23 cellular contexts compared by ENCODE assay signal in genomic region chr7:139482122-139482521, GRCh38. TPM values are rescaled to one million over a fixed set of nuclear protein-coding genes. Genes with fewer than 3 reads are reported as not detected.
DNase-seq lines count a peak whose midpoint lies in the region; ATAC-seq and TF ChIP-seq lines count a peak whose summit lies in the region.
"Had no signal": no experiment of that assay in that cellular context is flagged by ENCODE, and none has a peak within 500 bp of the region (broad histone marks: within the 10 kb centered on the region; RNA-seq: fewer than 3 reads in every experiment).

No MANE protein-coding gene starts in this region.

- H3K4me1 ChIP-seq in iPS-18a (ENCODE audit: control insufficient read depth, low read depth, low read length) (peaks cover 4% of the 10 kb centered on the region), upper lobe of right lung (peaks cover 11% of the 10 kb centered on the region), tibial nerve (peaks cover 0 to 15% (median 9%) of the 10 kb centered on the region in 4 donors), vagina (peaks cover 23% of the 10 kb centered on the region)

- H3K27me3 ChIP-seq in iPS-18a (ENCODE audit: control insufficient read depth, insufficient read depth, low read length) (peaks cover 28% of the 10 kb centered on the region), upper lobe of right lung (peaks cover 29% of the 10 kb centered on the region), tibial nerve (peaks cover 0 to 55% of the 10 kb centered on the region in 2 donors), vagina (peaks cover 7% of the 10 kb centered on the region)
- H3K27me3 ChIP-seq: ovary had no signal

- TF ChIP-seq EP300 in tibial nerve (IDR thresholded peaks at IDR 0.05): no peak

- no peak for TF ChIP-seq CTCF in upper lobe of right lung (IDR thresholded peaks at IDR 0.05)
- TF ChIP-seq CTCF in tibial nerve (IDR thresholded peaks at IDR 0.05): no peak
- no peak for TF ChIP-seq CTCF in vagina (IDR thresholded peaks at IDR 0.05)

- intact Hi-C loops in upper lobe of right lung (cut with DNase I): no loop called here
- intact Hi-C loops in vagina (cut with DNase I): no loop called here

- peaks cover 42% of the 10 kb centered on the region for H3K27me3 Mint-ChIP-seq in stimulated activated naive CD8-positive, alpha-beta T cell treated with anti-CD3 and anti-CD28 coated beads, Interleukin-15, Interleukin-2, amounts not matched to agents 100 ng/mL and 50 ng/mL, for 24 hours
- peaks cover 46% of the 10 kb centered on the region for H3K27me3 Mint-ChIP-seq in T-helper 17 cell

- peak overlapping the region; percentile 82 for H3K4me3 ChIP-seq in iPS-18a (ENCODE audit: low read length)
- peak overlapping the region; percentile 43 for H3K4me3 ChIP-seq in upper lobe of right lung
- H3K4me3 ChIP-seq in tibial nerve: peak overlapping the region in 2 of 4 donors; percentile 37 to 60
- peak overlapping the region in 1 of 2 donors; percentile 40 for H3K4me3 ChIP-seq in vagina
- H3K4me3 ChIP-seq: ovary, SJSA1 had no signal

- no peak overlapping the region for H3K27ac Mint-ChIP-seq in stimulated activated naive CD8-positive, alpha-beta T cell treated with anti-CD3 and anti-CD28 coated beads, Interleukin-15, Interleukin-2, amounts not matched to agents 100 ng/mL and 50 ng/mL, for 24 hours
- H3K27ac Mint-ChIP-seq in T-helper 17 cell: no peak overlapping the region
- H3K27ac Mint-ChIP-seq: activated CD4-positive, alpha-beta memory T cell treated with anti-CD3 and anti-CD28 coated beads for 36 hours; IgD-negative memory B cell had no signal

- H3K9me3 ChIP-seq in T-helper 17 cell (ENCODE audit: control insufficient read depth, low read length, poor library complexity, severe bottlenecking): no peaks in the 10 kb centered on the region
- no peaks in the 10 kb centered on the region for H3K9me3 ChIP-seq in iPS-18a (ENCODE audit: control insufficient read depth, low read depth, low read length)
- no peaks in the 10 kb centered on the region for H3K9me3 ChIP-seq in upper lobe of right lung
- H3K9me3 ChIP-seq in tibial nerve: no peaks in the 10 kb centered on the region
- H3K9me3 ChIP-seq in vagina: no peaks in the 10 kb centered on the region
- H3K9me3 ChIP-seq: ovary, sigmoid colon, thoracic aorta had no signal

- no peak overlapping the region for H3K27ac ChIP-seq in iPS-18a (ENCODE audit: low read length)
- no peak overlapping the region for H3K27ac ChIP-seq in upper lobe of right lung
- H3K27ac ChIP-seq in tibial nerve: no peak overlapping the region
- H3K27ac ChIP-seq in vagina: no peak overlapping the region
- H3K27ac ChIP-seq: ovary, sigmoid colon, SJSA1, thoracic aorta had no signal

- no peak for DNase-seq in stimulated activated naive CD8-positive, alpha-beta T cell treated with anti-CD3 and anti-CD28 coated beads, Interleukin-15, Interleukin-2, amounts not matched to agents 100 U/mL and 50 U/mL, for 24 hours
- DNase-seq in T-helper 17 cell: no peak
- DNase-seq in upper lobe of right lung: no peak
- no peak for DNase-seq in tibial nerve (ENCODE audit: low spot score in 2 of 2)
- DNase-seq in vagina (ENCODE audit: extremely low spot score in 2 of 2): no peak
- DNase-seq in stimulated activated CD4-positive, alpha-beta T cell treated with anti-CD3 and anti-CD28 coated beads, Interleukin-15, amount 100 ng/mL, for 24 hours: no peak
- DNase-seq: activated effector memory CD4-positive, alpha-beta T cell treated with Interleukin-2 at 50 U/mL for 16 hours; AML-193; DMS153; midbrain; NCI-H524 treated with DMSO at 0.1 percent for 48 hours; ovary; sigmoid colon; stimulated activated CD4-positive, alpha-beta T cell treated with anti-CD3 and anti-CD28 coated beads, Interleukin-2, amount 100 ng/mL, for 48 hours had no signal

- no peaks in the 10 kb centered on the region for H3K36me3 Mint-ChIP-seq in stimulated activated naive CD8-positive, alpha-beta T cell treated with anti-CD3 and anti-CD28 coated beads, Interleukin-15, Interleukin-2, amounts not matched to agents 100 ng/mL and 50 ng/mL, for 24 hours (ENCODE audit: low read depth)
- peaks cover 2% of the 10 kb centered on the region for H3K36me3 Mint-ChIP-seq in T-helper 17 cell (ENCODE audit: low read depth)
- H3K36me3 Mint-ChIP-seq: activated CD4-positive, alpha-beta memory T cell treated with anti-CD3 and anti-CD28 coated beads for 36 hours; IgD-negative memory B cell had no signal

- WGBS in tibial nerve, 2 donors: 61 to 70% methylated on average over 8 of the region's 8 CpGs

- no peaks in the 10 kb centered on the region for H3K9me3 Mint-ChIP-seq in stimulated activated naive CD8-positive, alpha-beta T cell treated with anti-CD3 and anti-CD28 coated beads, Interleukin-15, Interleukin-2, amounts not matched to agents 100 ng/mL and 50 ng/mL, for 24 hours
- H3K9me3 Mint-ChIP-seq: activated CD4-positive, alpha-beta memory T cell treated with anti-CD3 and anti-CD28 coated beads for 36 hours had no signal

- no peak for TF ChIP-seq POLR2A in tibial nerve (IDR thresholded peaks at IDR 0.05)
- no peak for TF ChIP-seq POLR2A in vagina (IDR thresholded peaks at IDR 0.05)

- no peak for ATAC-seq in stimulated activated naive CD8-positive, alpha-beta T cell treated with anti-CD3 and anti-CD28 coated beads, Interleukin-15, Interleukin-2, amounts not matched to agents 100 U/mL and 50 U/mL, for 24 hours
- ATAC-seq in T-helper 17 cell (no peak), upper lobe of right lung (no peak)

- peaks cover 3% of the 10 kb centered on the region for H3K4me1 Mint-ChIP-seq in stimulated activated naive CD8-positive, alpha-beta T cell treated with anti-CD3 and anti-CD28 coated beads, Interleukin-15, Interleukin-2, amounts not matched to agents 100 ng/mL and 50 ng/mL, for 24 hours (ENCODE audit: low read depth)
- H3K4me1 Mint-ChIP-seq in T-helper 17 cell: peaks cover 2% of the 10 kb centered on the region

- H3K36me3 ChIP-seq in iPS-18a (ENCODE audit: control insufficient read depth, low read depth, low read length): no peaks in the 10 kb centered on the region
- no peaks in the 10 kb centered on the region for H3K36me3 ChIP-seq in upper lobe of right lung
- H3K36me3 ChIP-seq in tibial nerve: no peaks in the 10 kb centered on the region
- no peaks in the 10 kb centered on the region for H3K36me3 ChIP-seq in vagina
- H3K36me3 ChIP-seq: ovary, sigmoid colon, SJSA1, thoracic aorta had no signal

- no peak overlapping the region for H3K9ac ChIP-seq in iPS-18a (ENCODE audit: low read length)

- H3K4me3 Mint-ChIP-seq in stimulated activated naive CD8-positive, alpha-beta T cell treated with anti-CD3 and anti-CD28 coated beads, Interleukin-15, Interleukin-2, amounts not matched to agents 100 ng/mL and 50 ng/mL, for 24 hours: peak overlapping the region; percentile 23
- H3K4me3 Mint-ChIP-seq in T-helper 17 cell: peak overlapping the region; percentile 74

RNA-seq across cellular contexts. Expression of gene KLRG2, which starts 1.4 kb away (rescaled TPM):
- total RNA-seq in T-helper 17 cell (not detected), upper lobe of right lung (6.5 TPM), tibial nerve (10 to 100 TPM; 25.8 to 68.0 (median 52.1) TPM), vagina (6.6 TPM)
- total RNA-seq: dermis microvascular lymphatic vessel endothelial cell, glomerular endothelial cell, ovary, SJSA1, thoracic aorta had no signal

RNA-seq across cellular contexts. Expression of gene CLEC2L, which starts 41.4 kb away (rescaled TPM):
- total RNA-seq in T-helper 17 cell (1 to 10 TPM in 1 of 2 donors, not detected in 1; 2.6 TPM), upper lobe of right lung (not detected), tibial nerve (1 to 10 TPM in 1 of 4 donors, not detected in 3; 3.1 TPM), vagina (not detected)
- total RNA-seq: activated CD4-positive, alpha-beta memory T cell treated with anti-CD3 and anti-CD28 coated beads for 36 hours; dermis microvascular lymphatic vessel endothelial cell; esophagus mucosa; glomerular endothelial cell; SJSA1; thoracic aorta had no signal
